25 cellular contexts compared by ENCODE assay signal in the genomic region with DNA sequence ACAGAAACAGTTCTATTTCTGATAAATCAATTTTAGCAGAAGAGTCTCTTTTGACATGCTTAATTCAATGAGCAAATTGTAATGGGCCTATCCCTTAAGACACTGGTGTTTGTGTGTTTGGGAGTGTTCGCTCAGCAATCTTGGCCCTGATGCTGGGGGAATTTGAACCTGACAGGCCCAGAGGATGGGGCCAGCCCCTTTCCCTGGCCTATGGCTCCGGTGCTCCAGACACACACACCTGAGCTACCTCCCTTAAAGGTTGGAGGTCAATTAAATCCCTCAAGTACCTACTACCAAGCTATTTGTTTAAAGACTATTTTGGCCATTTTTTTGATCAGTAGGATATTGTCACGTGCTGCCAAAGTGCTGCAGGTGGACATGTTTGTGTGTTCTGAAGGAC.
"Had no signal": no experiment of that assay in that cellular context is flagged by ENCODE, and none has a peak within 500 bp of the region (broad histone marks: within the 10 kb centered on the region; RNA-seq: fewer than 3 reads in every experiment).

No MANE protein-coding gene starts in this region.

- H3K4me1 ChIP-seq: adrenal gland, body of pancreas, breast epithelium, SJSA1 had no signal

- H3K27me3 ChIP-seq: adrenal gland, body of pancreas, breast epithelium, SJSA1 had no signal

- ATAC-seq: activated CD8-positive, alpha-beta T cell treated with anti-CD3 and anti-CD28 coated beads, Interleukin-2, amount 10 ng/mL, durations not matched to agents 7 days and 5 days; activated naive CD4-positive, alpha-beta T cell treated with anti-CD3 and anti-CD28 coated beads, Interleukin-2, amount 50 U/mL, for 72 hours had no signal

- H3K27ac ChIP-seq: adrenal gland, body of pancreas, breast epithelium, PC-9, RWPE1, SJSA1 had no signal

- DNase-seq: activated CD4-positive, alpha-beta T cell treated with anti-CD3 and anti-CD28 coated beads, Interleukin-2, amount 10 ng/mL, durations not matched to agents 7 days and 5 days; activated CD4-positive, alpha-beta T cell treated with anti-CD3 and anti-CD28 coated beads, Interleukin-2, amount 50 U/mL, for 48 hours; activated CD8-positive, alpha-beta T cell treated with anti-CD3 and anti-CD28 coated beads, Interleukin-2, amount 10 ng/mL, durations not matched to agents 7 days and 5 days; activated gamma-delta T cell treated with Interleukin-2 at 50 U/mL for 16 hours; activated naive CD4-positive, alpha-beta T cell treated with anti-CD3 and anti-CD28 coated beads for 36 hours; activated T-cell treated with anti-CD3 and anti-CD28 coated beads, Interleukin-2, amount 50 U/mL, for 24 hours; central memory CD4-positive, alpha-beta T cell; Kasumi-1; KG1; MV-4-11; NCI-H187 treated with DMSO at 0.1 percent for 48 hours; NCI-H2171 treated with DMSO at 0.1 percent for 48 hours; NCI-H2227 treated with DMSO at 0.1 percent for 48 hours; NCI-H446; PC-9 had no signal

- H3K4me2 ChIP-seq: PC-9, SK-N-SH had no signal

- H3K9ac ChIP-seq: SK-N-SH had no signal

- H2AFZ ChIP-seq: PC-9 had no signal

- H3K4me3 ChIP-seq: adrenal gland, body of pancreas, breast epithelium, PC-9, SJSA1 had no signal

- H3K9me3 ChIP-seq: adrenal gland, body of pancreas, breast epithelium, SJSA1, SK-N-SH had no signal

- H3K36me3 ChIP-seq: adrenal gland, breast epithelium, SJSA1 had no signal

- FAIRE-seq: astrocyte, RCC 7860, TTC549 had no signal
